In the genomic region with DNA sequence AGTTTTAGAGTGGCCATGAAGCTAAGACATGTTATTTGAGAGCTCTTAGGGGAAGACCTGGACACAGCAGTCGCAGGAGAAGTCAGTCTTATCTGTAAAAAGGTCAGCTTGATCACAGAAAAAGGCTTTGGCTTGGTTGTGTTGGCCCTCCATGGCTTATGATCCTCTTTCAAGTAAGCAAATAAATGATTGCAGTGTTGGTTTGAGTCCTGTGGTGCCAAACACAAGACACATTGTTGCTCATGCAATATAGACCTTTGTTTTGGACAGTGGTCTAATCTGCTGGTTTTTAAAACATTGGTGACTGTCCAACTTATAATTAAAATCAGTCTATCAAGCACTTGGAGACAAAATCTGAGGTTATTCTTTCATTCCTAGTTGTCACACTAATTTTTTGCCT, we compare ENCODE assay signal across 16 cellular contexts. TPM values are rescaled to one million over a fixed set of nuclear protein-coding genes. Genes with fewer than 3 reads are reported as not detected.
"Had no signal": no experiment of that assay in that cellular context is flagged by ENCODE, and none has a peak within 500 bp of the region (broad histone marks: within the 10 kb centered on the region; RNA-seq: fewer than 3 reads in every experiment).

No MANE protein-coding gene starts in this region.

- H3K4me1 ChIP-seq: ascending aorta, foreskin keratinocyte, uterus had no signal

- H3K36me3 ChIP-seq: ascending aorta, cardiac muscle cell, stomach, uterus, WERI-Rb-1 had no signal

- DNase-seq: activated CD4-positive, alpha-beta T cell treated with anti-CD3 and anti-CD28 coated beads for 36 hours; activated gamma-delta T cell; activated naive CD8-positive, alpha-beta T cell treated with anti-CD3 and anti-CD28 coated beads, Interleukin-2, amount 50 U/mL, for 24 hours; activated T-cell treated with anti-CD3 and anti-CD28 coated beads, Interleukin-2, amount 50 U/mL, for 4 hours; foreskin keratinocyte; head of caudate nucleus; mammary epithelial cell; occipital lobe; stimulated activated CD4-positive, alpha-beta T cell treated with anti-CD3 and anti-CD28 coated beads, Interleukin-15, amount 100 ng/mL, for 24 hours; stimulated activated CD4-positive, alpha-beta T cell treated with anti-CD3 and anti-CD28 coated beads, Interleukin-4, amount 100 ng/mL, for 24 hours; stomach; uterus; WERI-Rb-1 had no signal

- H3K27ac Mint-ChIP-seq: activated CD4-positive, alpha-beta T cell treated with anti-CD3 and anti-CD28 coated beads for 36 hours had no signal

- ATAC-seq: activated CD4-positive, alpha-beta T cell treated with anti-CD3 and anti-CD28 coated beads for 36 hours; activated naive CD8-positive, alpha-beta T cell treated with anti-CD3 and anti-CD28 coated beads, Interleukin-2, amount 50 U/mL, for 24 hours; activated T-cell treated with anti-CD3 and anti-CD28 coated beads, Interleukin-2, amount 50 U/mL, for 4 hours; foreskin keratinocyte; natural killer cell treated with Interleukin-12 subunit alpha and Interleukin-12 subunit beta and Interleukin-15 and Interleukin-18, amount 100 ng/mL, for 72 hours had no signal

- H3K4me3 Mint-ChIP-seq: activated CD4-positive, alpha-beta T cell treated with anti-CD3 and anti-CD28 coated beads for 36 hours; activated naive CD8-positive, alpha-beta T cell treated with anti-CD3 and anti-CD28 coated beads, Interleukin-2, amount 50 U/mL, for 24 hours had no signal

- H3K27me3 ChIP-seq: ascending aorta, cardiac muscle cell, foreskin keratinocyte, stomach, uterus had no signal

- H3K9me3 Mint-ChIP-seq: activated T-cell treated with anti-CD3 and anti-CD28 coated beads, Interleukin-2, amount 50 U/mL, for 4 hours had no signal

- H3K27me3 Mint-ChIP-seq: activated CD4-positive, alpha-beta T cell treated with anti-CD3 and anti-CD28 coated beads for 36 hours; activated naive CD8-positive, alpha-beta T cell treated with anti-CD3 and anti-CD28 coated beads, Interleukin-2, amount 50 U/mL, for 24 hours; natural killer cell treated with Interleukin-12 subunit alpha and Interleukin-12 subunit beta and Interleukin-15 and Interleukin-18, amount 100 ng/mL, for 72 hours had no signal

- H3K9me3 ChIP-seq: ascending aorta, stomach, uterus had no signal

- H3K27ac ChIP-seq: ascending aorta, cardiac muscle cell, foreskin keratinocyte, uterus, WERI-Rb-1 had no signal

- H3K4me3 ChIP-seq: ascending aorta, cardiac muscle cell, stomach, uterus had no signal

RNA-seq across cellular contexts. Expression of a gene that starts 54.0 kb away (rescaled TPM):
- total RNA-seq: cardiac muscle cell had no signal
